Comparison of ENCODE assay signal across 8 cellular contexts in the genomic region with DNA sequence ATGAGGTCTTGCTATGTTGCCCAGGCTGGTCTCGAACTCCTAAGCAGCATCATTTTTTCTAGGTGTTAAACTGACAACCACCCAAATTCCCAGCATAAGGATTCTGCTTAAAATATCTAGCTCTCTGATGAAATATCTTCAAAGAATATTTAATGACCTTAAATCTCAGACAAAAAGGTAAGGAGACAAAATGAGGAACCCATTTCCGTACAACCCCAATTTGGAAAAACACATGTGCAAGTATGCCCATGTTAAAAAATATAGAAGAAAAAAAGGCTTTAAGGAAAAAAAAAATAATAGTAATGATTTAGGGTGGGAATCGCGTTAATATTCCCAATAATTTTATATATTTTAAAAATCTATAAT. TPM values are rescaled to one million over a fixed set of nuclear protein-coding genes. Genes with fewer than 3 reads are reported as not detected.
DNase-seq lines count a peak whose midpoint lies in the region; ATAC-seq and TF ChIP-seq lines count a peak whose summit lies in the region.

No MANE protein-coding gene starts in this region.

- peaks cover 46% of the 10 kb centered on the region for H3K36me3 Mint-ChIP-seq in CD4-positive, alpha-beta T cell (ENCODE audit: low read depth)
- peaks cover 26% of the 10 kb centered on the region for H3K36me3 Mint-ChIP-seq in MCF 10A (ENCODE audit: insufficient read depth, unreplicated experiment)
- peaks cover 0 to 19% (median 19%) of the 10 kb centered on the region in 3 donors for H3K36me3 Mint-ChIP-seq in naive thymus-derived CD8-positive, alpha-beta T cell

- peaks cover 58% of the 10 kb centered on the region for H3K4me1 Mint-ChIP-seq in CD4-positive, alpha-beta T cell (ENCODE audit: low read depth)
- peaks cover 18% of the 10 kb centered on the region for H3K4me1 Mint-ChIP-seq in MCF 10A (ENCODE audit: insufficient read depth, unreplicated experiment)
- H3K4me1 Mint-ChIP-seq in naive thymus-derived CD8-positive, alpha-beta T cell, result peaks cover 22 to 59% (median 54%) of the 10 kb centered on the region in 4 donors

- DNase-seq in CD4-positive, alpha-beta T cell, result no peak
- DNase-seq in MCF 10A (ENCODE audit: unreplicated experiment), result no peak
- no peak for DNase-seq in naive thymus-derived CD8-positive, alpha-beta T cell
- no peak for DNase-seq in stimulated activated CD8-positive, alpha-beta memory T cell treated with anti-CD3 and anti-CD28 coated beads, Interleukin-4, amount 100 ng/mL, for 48 hours
- DNase-seq in NCI-H446 treated with DMSO at 0.1 percent for 48 hours (lab: John Stamatoyannopoulos, UW), result no peak

- peaks cover 7% of the 10 kb centered on the region for H3K27me3 Mint-ChIP-seq in CD4-positive, alpha-beta T cell
- no peaks in the 10 kb centered on the region for H3K27me3 Mint-ChIP-seq in MCF 10A (ENCODE audit: insufficient read depth, unreplicated experiment)
- peaks cover 0 to 3% (median 0%) of the 10 kb centered on the region in 5 donors for H3K27me3 Mint-ChIP-seq in naive thymus-derived CD8-positive, alpha-beta T cell

- H3K27me3 ChIP-seq in CD4-positive, alpha-beta T cell (ENCODE audit: control insufficient read depth, insufficient read depth, low read length), result no peaks in the 10 kb centered on the region

- TF ChIP-seq CTCF in CD4-positive, alpha-beta T cell (IDR thresholded peaks at IDR 0.05), result no peak
- TF ChIP-seq CTCF in MCF 10A (IDR thresholded peaks at IDR 0.05; ENCODE audit: unreplicated experiment), result no peak

- POLR2A ChIA-PET in CD4-positive, alpha-beta T cell (lab: Charles Lee), result interaction anchor here (4.2 kb wide), 1 partner anchor 11 kb away, joined by 26 read pairs; no protein-coding TSS in a partner anchor
- POLR2A ChIA-PET in MCF 10A (lab: Yijun Ruan, JAX), result interaction anchor here (0.7 to 5.0 kb wide), 3 partner anchors 10 to 176 kb away, joined by 3 to 73 read pairs (median 5); no protein-coding TSS in a partner anchor
- POLR2A ChIA-PET in naive thymus-derived CD8-positive, alpha-beta T cell (lab: Charles Lee), result interaction anchor here (0.7 to 4.5 kb wide), 4 partner anchors 10 to 22 kb away, joined by 3 to 46 read pairs (median 13); no protein-coding TSS in a partner anchor

- peak overlapping the region; percentile 99 for H3K27ac Mint-ChIP-seq in CD4-positive, alpha-beta T cell
- no peak overlapping the region for H3K27ac Mint-ChIP-seq in MCF 10A (ENCODE audit: low read depth, unreplicated experiment)
- peak overlapping the region in 8 of 10 donors; percentile 13 to 100 (median 73) for H3K27ac Mint-ChIP-seq in naive thymus-derived CD8-positive, alpha-beta T cell

- CTCF ChIA-PET in CD4-positive, alpha-beta T cell (lab: Charles Lee), result interaction anchor here (3.6 kb wide), 1 partner anchor 28 kb away, joined by 27 read pairs; no protein-coding TSS in a partner anchor
- CTCF ChIA-PET in MCF 10A (lab: Yijun Ruan, JAX), result interaction anchor here (0.6 kb wide), 1 partner anchor 617 kb away, joined by 5 read pairs; no protein-coding TSS in a partner anchor

- no peaks in the 10 kb centered on the region for H3K9me3 ChIP-seq in CD4-positive, alpha-beta T cell (ENCODE audit: control insufficient read depth, low read length)
- H3K9me3 ChIP-seq in KOPT-K1 (ENCODE audit: insufficient read depth, low read length, poor library complexity, severe bottlenecking), result no peaks in the 10 kb centered on the region

- BruUV-seq in MCF 10A (replicated peaks; lab: Mats Ljungman, UMichigan), result no TSS peak

- peaks cover 20% of the 10 kb centered on the region for H3K36me3 ChIP-seq in KOPT-K1 (ENCODE audit: insufficient read depth, low read length)

- H3K9me3 Mint-ChIP-seq in CD4-positive, alpha-beta T cell, result peaks cover 2% of the 10 kb centered on the region
- H3K9me3 Mint-ChIP-seq in MCF 10A (ENCODE audit: unreplicated experiment), result no peaks in the 10 kb centered on the region
- H3K9me3 Mint-ChIP-seq in naive thymus-derived CD8-positive, alpha-beta T cell, result peaks cover 0 to 4% (median 0%) of the 10 kb centered on the region in 9 donors

- no peak for ATAC-seq in CD4-positive, alpha-beta T cell (ENCODE audit: poor library complexity)
- ATAC-seq in naive thymus-derived CD8-positive, alpha-beta T cell, result no peak
- no peak for ATAC-seq in GM18858 (IDR thresholded peaks at IDR 0.05; ENCODE audit: unreplicated experiment)
- ATAC-seq in HG02571 (IDR thresholded peaks at IDR 0.05; ENCODE audit: unreplicated experiment), result no peak

- intact Hi-C loops in CD4-positive, alpha-beta T cell (cut with DNase I, micrococcal nuclease), result loop anchor here in 1 of 2 experiments (1.0 kb wide), 1 partner anchor 23 kb away; no protein-coding TSS in a partner anchor
- intact Hi-C loops in MCF 10A (cut with micrococcal nuclease), result loop anchor here (1.0 to 2.0 kb wide), 2 partner anchors 11 to 19 kb away; no protein-coding TSS in a partner anchor

- no peak overlapping the region for H3K27ac ChIP-seq in CD4-positive, alpha-beta T cell (ENCODE audit: low read depth, low read length)
- peak overlapping the region; percentile 89 for H3K27ac ChIP-seq in KOPT-K1 (ENCODE audit: low read depth, low read length, poor library complexity, severe bottlenecking)

- peak overlapping the region; percentile 65 for H3K4me3 Mint-ChIP-seq in CD4-positive, alpha-beta T cell
- peak overlapping the region; percentile 74 for H3K4me3 Mint-ChIP-seq in MCF 10A (ENCODE audit: unreplicated experiment)
- H3K4me3 Mint-ChIP-seq in naive thymus-derived CD8-positive, alpha-beta T cell, result peak overlapping the region; percentile 31 to 97 (median 86)

RNA-seq across cellular contexts. Expression of a gene that starts 1.4 kb away (rescaled TPM):
- 10 to 100 TPM; 41.9 to 44.3 TPM for total RNA-seq in CD4-positive, alpha-beta T cell
- 39.3 and 44.5 TPM in 2 replicates for total RNA-seq in MCF 10A (2022)
- total RNA-seq in naive thymus-derived CD8-positive, alpha-beta T cell, result 10 to 100 TPM; 89.8 to 94.4 TPM
- 10 to 100 TPM; 18.8 to 30.3 (median 18.8) TPM for polyA plus RNA-seq in naive thymus-derived CD8-positive, alpha-beta T cell
